16 cellular contexts compared by ENCODE assay signal in genomic region chr2:234420406-234420805, GRCh38.
A peak's percentile ranks its signal among the peaks of the same experiment; 100 is the strongest.
DNase-seq lines count a peak whose midpoint lies in the region; ATAC-seq and TF ChIP-seq lines count a peak whose summit lies in the region.
"Had no signal": no experiment of that assay in that cellular context is flagged by ENCODE, and none has a peak within 500 bp of the region (broad histone marks: within the 10 kb centered on the region; RNA-seq: fewer than 3 reads in every experiment).

No MANE protein-coding gene starts in this region.

- no peak overlapping the region for H3K27ac Mint-ChIP-seq in stimulated activated naive CD8-positive, alpha-beta T cell treated with anti-CD3 and anti-CD28 coated beads, Interleukin-15, amount 100 ng/mL, for 72 hours

- in situ Hi-C loops in transverse colon (cut with MboI; ENCODE audit: low pct_ligation_motif_present in 1 of 4, low pct_unique_long_range_greater_than_20kb in 1 of 4, low sequenced_read_pairs in 3 of 4), result no loop called here

- no peak for ATAC-seq in stimulated activated naive CD8-positive, alpha-beta T cell treated with anti-CD3 and anti-CD28 coated beads, Interleukin-15, Interleukin-2, amounts not matched to agents 100 U/mL and 50 U/mL, for 24 hours
- ATAC-seq in stimulated activated naive CD8-positive, alpha-beta T cell treated with anti-CD3 and anti-CD28 coated beads, Interleukin-15, amount 100 ng/mL, for 72 hours, result no peak
- ATAC-seq in HG03342 (IDR thresholded peaks at IDR 0.05; ENCODE audit: unreplicated experiment), result no peak
- ATAC-seq: K562, left lobe of liver had no signal

- no peak for TF ChIP-seq CTCF in RWPE1 (conservative IDR thresholded peaks at IDR 0.05; ENCODE audit: low read depth)
- TF ChIP-seq CTCF in transverse colon (IDR thresholded peaks at IDR 0.05), result no peak

- peak; percentile 22 for DNase-seq in stimulated activated naive CD8-positive, alpha-beta T cell treated with anti-CD3 and anti-CD28 coated beads, Interleukin-15, Interleukin-2, amounts not matched to agents 100 U/mL and 50 U/mL, for 24 hours
- DNase-seq in stimulated activated naive CD8-positive, alpha-beta T cell treated with anti-CD3 and anti-CD28 coated beads, Interleukin-15, amount 100 ng/mL, for 72 hours, result no peak
- DNase-seq in RWPE1 (ENCODE audit: low spot score), result no peak
- DNase-seq in left kidney (ENCODE audit: low read depth, low spot score), result peak; percentile 57
- no peak for DNase-seq in RKO (ENCODE audit: low spot score)
- no peak for DNase-seq in central memory CD4-positive, alpha-beta T cell
- DNase-seq in transverse colon, result no peak
- DNase-seq: activated effector memory CD4-positive, alpha-beta T cell treated with Interleukin-2 at 50 U/mL for 16 hours; foreskin fibroblast; NCI-H1105 treated with DMSO at 0.1 percent for 48 hours; SK-N-SH; substantia nigra had no signal

- no peaks in the 10 kb centered on the region for H3K27me3 Mint-ChIP-seq in stimulated activated naive CD8-positive, alpha-beta T cell treated with anti-CD3 and anti-CD28 coated beads, Interleukin-15, amount 100 ng/mL, for 72 hours

- H3K4me3 ChIP-seq in transverse colon, result no peak overlapping the region
- H3K4me3 ChIP-seq: breast epithelium, K562 had no signal

- H3K4me1 ChIP-seq in transverse colon, result peaks cover 0 to 21% (median 11%) of the 10 kb centered on the region in 4 donors

- CTCF ChIA-PET in RWPE1 (lab: Yijun Ruan, JAX), result no interaction called here

- TF ChIP-seq EP300 in transverse colon (IDR thresholded peaks at IDR 0.05; ENCODE audit: low read depth), result no peak

- H3K9me3 ChIP-seq in transverse colon, result no peaks in the 10 kb centered on the region
- H3K9me3 ChIP-seq: breast epithelium, SK-N-SH had no signal

- peaks cover 66% of the 10 kb centered on the region for H3K4me1 Mint-ChIP-seq in stimulated activated naive CD8-positive, alpha-beta T cell treated with anti-CD3 and anti-CD28 coated beads, Interleukin-15, amount 100 ng/mL, for 72 hours

- intact Hi-C loops in transverse colon (cut with DNase I; ENCODE audit: low total_unique reads), result no loop called here

- peaks cover 9 to 11% of the 10 kb centered on the region in 2 donors for H3K9me3 Mint-ChIP-seq in stimulated activated naive CD8-positive, alpha-beta T cell treated with anti-CD3 and anti-CD28 coated beads, Interleukin-15, amount 100 ng/mL, for 72 hours

- no peaks in the 10 kb centered on the region for H3K36me3 ChIP-seq in transverse colon
- H3K36me3 ChIP-seq: breast epithelium had no signal

- H3K27ac ChIP-seq in RWPE1, result peak overlapping the region; percentile 8; the same call in 1 of the 2 replicates
- no peak overlapping the region for H3K27ac ChIP-seq in transverse colon
- H3K27ac ChIP-seq: breast epithelium had no signal

- WGBS in transverse colon (ENCODE audit: low coverage in 1 of 2), 2 donors, result 64% methylated on average over 2 of the region's 2 CpGs; no CpG with 5 or more reads in 1 of the 2 donors

- H3K27me3 ChIP-seq in transverse colon, result no peaks in the 10 kb centered on the region
- H3K27me3 ChIP-seq: breast epithelium had no signal

- H3K4me3 Mint-ChIP-seq in stimulated activated naive CD8-positive, alpha-beta T cell treated with anti-CD3 and anti-CD28 coated beads, Interleukin-15, amount 100 ng/mL, for 72 hours, result no peak overlapping the region

- POLR2A ChIA-PET in RWPE1 (lab: Yijun Ruan, JAX; ENCODE audit: low non-redundant PET), result no interaction called here

- TF ChIP-seq POLR2A in transverse colon (IDR thresholded peaks at IDR 0.05), result no peak

Comparison
In these comparisons a context has a peak if more than half of its experiments do, and no peak if none do; other contexts are left out.
1. DNase-seq: peak in stimulated activated naive CD8-positive, alpha-beta T cell treated with anti-CD3 and anti-CD28 coated beads, Interleukin-15, Interleukin-2, amounts not matched to agents 100 U/mL and 50 U/mL, for 24 hours (single experiment) and left kidney (single experiment); none in stimulated activated naive CD8-positive, alpha-beta T cell treated with anti-CD3 and anti-CD28 coated beads, Interleukin-15, amount 100 ng/mL, for 72 hours (0 of 2), RWPE1 (single experiment), RKO (single experiment), central memory CD4-positive, alpha-beta T cell (single experiment) and transverse colon (single experiment).